In genomic region chr3:459376-459710, GRCh38 we compare ENCODE assay signal across 18 cellular contexts.
DNase-seq lines count a peak whose midpoint lies in the region; ATAC-seq and TF ChIP-seq lines count a peak whose summit lies in the region.
"Had no signal": no experiment of that assay in that cellular context is flagged by ENCODE, and none has a peak within 500 bp of the region (broad histone marks: within the 10 kb centered on the region; RNA-seq: fewer than 3 reads in every experiment).

No MANE protein-coding gene starts in this region.

- ATAC-seq in HG03520 (IDR thresholded peaks at IDR 0.05; ENCODE audit: unreplicated experiment) = no peak

- H3K9me3 ChIP-seq in WERI-Rb-1 (ENCODE audit: severe bottlenecking) = no peaks in the 10 kb centered on the region
- H3K9me3 ChIP-seq: SK-N-SH had no signal

- H3K4me3 Mint-ChIP-seq in glutamatergic neuron (ENCODE audit: unreplicated experiment) = peak overlapping the region; percentile 60
- H3K4me3 Mint-ChIP-seq: CD4-positive, alpha-beta T cell had no signal

- H3K36me3 ChIP-seq in WERI-Rb-1 = no peaks in the 10 kb centered on the region

- peaks cover 41% of the 10 kb centered on the region for H3K4me1 Mint-ChIP-seq in glutamatergic neuron (ENCODE audit: low read depth, unreplicated experiment)

- no peak overlapping the region; the same call in 1 of the 2 replicates for H3K27ac ChIP-seq in WERI-Rb-1
- H3K27ac ChIP-seq: RWPE1 had no signal

- H3K27me3 Mint-ChIP-seq in glutamatergic neuron (ENCODE audit: unreplicated experiment) = no peaks in the 10 kb centered on the region
- H3K27me3 Mint-ChIP-seq: CD4-positive, alpha-beta T cell had no signal

- TF ChIP-seq CTCF in WERI-Rb-1 (IDR thresholded peaks at IDR 0.05; ENCODE audit: low read depth, low read length) (no peak), glutamatergic neuron (IDR thresholded peaks at IDR 0.05; ENCODE audit: partially characterized antibody, unreplicated experiment) (no peak)

- H3K9me3 Mint-ChIP-seq in glutamatergic neuron (ENCODE audit: unreplicated experiment) = peaks cover 1% of the 10 kb centered on the region
- H3K9me3 Mint-ChIP-seq: CD4-positive, alpha-beta T cell had no signal

- peak overlapping the region; percentile 39 for H3K4me3 ChIP-seq in WERI-Rb-1 (ENCODE audit: low read depth, low read length)

- peak overlapping the region; percentile 91 for H3K27ac Mint-ChIP-seq in glutamatergic neuron (ENCODE audit: unreplicated experiment)
- H3K27ac Mint-ChIP-seq: CD4-positive, alpha-beta T cell had no signal

- DNase-seq in DMS 273 treated with DMSO at 0.1 percent for 48 hours (lab: John Stamatoyannopoulos, UW) (peak; percentile 27), WERI-Rb-1 (no peak), glutamatergic neuron (no peak), retina (peak; percentile 30), NCI-H2196 treated with DMSO at 0.1 percent for 48 hours (lab: John Stamatoyannopoulos, UW; ENCODE audit: unreplicated experiment) (no peak), H4 (ENCODE audit: low spot score) (no peak)
- DNase-seq: CD4-positive, alpha-beta T cell; COR-L47; DMS53; HCEC 1CT; Kasumi-1; NCI-H2081 treated with DMSO at 0.1 percent for 48 hours; NCI-H748 treated with DMSO at 0.1 percent for 48 hours; NK-92 treated with Interleukin-12 subunit alpha and Interleukin-12 subunit beta, amount 100 ng/mL, for 24 hours; SHP77 treated with DMSO at 0.1 percent for 48 hours; SK-N-SH had no signal

- no peaks in the 10 kb centered on the region for H3K36me3 Mint-ChIP-seq in glutamatergic neuron (ENCODE audit: unreplicated experiment)

- H3K27me3 ChIP-seq in WERI-Rb-1 (ENCODE audit: insufficient read depth, low read depth, severe bottlenecking) = no peaks in the 10 kb centered on the region

Comparison
In these comparisons a context has a peak if more than half of its experiments do, and no peak if none do; other contexts are left out.
1. DNase-seq: peak in DMS 273 treated with DMSO at 0.1 percent for 48 hours (single experiment) and retina (single experiment); none in WERI-Rb-1 (single experiment), glutamatergic neuron (single experiment), NCI-H2196 treated with DMSO at 0.1 percent for 48 hours (single experiment) and H4 (single experiment).